Comparison of ENCODE assay signal across 9 cellular contexts in genomic region chr7:33628894-33629293, GRCh38.
"Had no signal": no experiment of that assay in that cellular context is flagged by ENCODE, and none has a peak within 500 bp of the region (broad histone marks: within the 10 kb centered on the region; RNA-seq: fewer than 3 reads in every experiment).

No MANE protein-coding gene starts in this region.

- H2AFZ ChIP-seq: GM23248 had no signal

- H3K9me3 ChIP-seq: HAP-1 had no signal

- H3K4me3 Mint-ChIP-seq: H9, HFFc6 had no signal

- H3K27ac Mint-ChIP-seq: HFFc6 had no signal

- H3K9ac ChIP-seq: GM23248 had no signal

- H3K27ac ChIP-seq: GM23248 had no signal

- H3K4me3 ChIP-seq: GM23248, HAP-1 had no signal

- ATAC-seq: HCT116 had no signal

- FAIRE-seq: H1, H54 had no signal

- DNase-seq: GM23248, GOT3, H9, HCEC 1CT, HFFc6 had no signal

- H3K36me3 ChIP-seq: HAP-1 had no signal

- H3K9me3 Mint-ChIP-seq: HFFc6 had no signal

- H3K4me1 ChIP-seq: HAP-1 had no signal
